ENCODE assay signal across 10 cellular contexts in genomic region chr10:56359837-56360236, GRCh38. TPM values are rescaled to one million over a fixed set of nuclear protein-coding genes. Genes with fewer than 3 reads are reported as not detected.
DNase-seq lines count a peak whose midpoint lies in the region; ATAC-seq and TF ChIP-seq lines count a peak whose summit lies in the region.
"Had no signal": no experiment of that assay in that cellular context is flagged by ENCODE, and none has a peak within 500 bp of the region (broad histone marks: within the 10 kb centered on the region; RNA-seq: fewer than 3 reads in every experiment).

No MANE protein-coding gene starts in this region.

- H3K4me1 Mint-ChIP-seq in CD4-positive, alpha-beta T cell (ENCODE audit: low read depth): peaks cover 18% of the 10 kb centered on the region
- peaks cover 10 to 23% (median 18%) of the 10 kb centered on the region in 4 donors for H3K4me1 Mint-ChIP-seq in naive thymus-derived CD8-positive, alpha-beta T cell

- POLR2A ChIA-PET in CD4-positive, alpha-beta T cell (lab: Charles Lee): no interaction called here
- POLR2A ChIA-PET in naive thymus-derived CD8-positive, alpha-beta T cell (lab: Charles Lee): no interaction called here

- CTCF ChIA-PET in CD4-positive, alpha-beta T cell (lab: Charles Lee): no interaction called here

- H3K27me3 Mint-ChIP-seq in CD4-positive, alpha-beta T cell: no peaks in the 10 kb centered on the region
- no peaks in the 10 kb centered on the region for H3K27me3 Mint-ChIP-seq in naive thymus-derived CD8-positive, alpha-beta T cell

- H3K36me3 ChIP-seq in adipocyte (ENCODE audit: control insufficient read depth, insufficient read depth, low read length, severe bottlenecking): peaks cover 3% of the 10 kb centered on the region
- H3K36me3 ChIP-seq: upper lobe of right lung had no signal

- TF ChIP-seq CTCF in CD4-positive, alpha-beta T cell (IDR thresholded peaks at IDR 0.05): no peak

- no peak for ATAC-seq in CD4-positive, alpha-beta T cell (ENCODE audit: poor library complexity)
- ATAC-seq in naive thymus-derived CD8-positive, alpha-beta T cell: no peak
- ATAC-seq in HG02938 (IDR thresholded peaks at IDR 0.05; ENCODE audit: unreplicated experiment) (no peak), GM21367 (IDR thresholded peaks at IDR 0.05; ENCODE audit: unreplicated experiment) (no peak), GM19324 (IDR thresholded peaks at IDR 0.05; ENCODE audit: low FRiP score, unreplicated experiment) (no peak), GM21423 (IDR thresholded peaks at IDR 0.05; ENCODE audit: unreplicated experiment) (no peak)
- ATAC-seq: upper lobe of right lung had no signal

- no peak overlapping the region for H3K9ac ChIP-seq in adipocyte (ENCODE audit: low read length)

- H3K27ac Mint-ChIP-seq in CD4-positive, alpha-beta T cell: peak overlapping the region; percentile 68
- H3K27ac Mint-ChIP-seq in naive thymus-derived CD8-positive, alpha-beta T cell: peak overlapping the region in 6 of 10 donors; percentile 11 to 90 (median 43)

- H3K4me3 Mint-ChIP-seq in CD4-positive, alpha-beta T cell: peak overlapping the region; percentile 93
- peak overlapping the region in 9 of 10 donors; percentile 92 to 97 (median 94) for H3K4me3 Mint-ChIP-seq in naive thymus-derived CD8-positive, alpha-beta T cell

- no peak overlapping the region for H3K27ac ChIP-seq in CD4-positive, alpha-beta T cell (ENCODE audit: low read depth, low read length)
- H3K27ac ChIP-seq: upper lobe of right lung had no signal

- DNase-seq in CD4-positive, alpha-beta T cell: no peak
- DNase-seq in Jurkat, Clone E6-1 (ENCODE audit: low read depth, low spot score): no peak
- no peak for DNase-seq in adipocyte (ENCODE audit: low read depth)
- DNase-seq in naive thymus-derived CD8-positive, alpha-beta T cell: no peak
- DNase-seq: NCI-H2081 treated with DMSO at 0.1 percent for 48 hours, upper lobe of right lung had no signal

- H3K4me3 ChIP-seq in Jurkat, Clone E6-1 (ENCODE audit: low read length): peak overlapping the region; percentile 100
- peak overlapping the region; percentile 100 for H3K4me3 ChIP-seq in adipocyte (ENCODE audit: low read length)

- H3K4me1 ChIP-seq in adipocyte (ENCODE audit: control insufficient read depth, insufficient read depth, low read length): peaks cover 6% of the 10 kb centered on the region

- H3K9me3 Mint-ChIP-seq in CD4-positive, alpha-beta T cell: no peaks in the 10 kb centered on the region
- no peaks in the 10 kb centered on the region for H3K9me3 Mint-ChIP-seq in naive thymus-derived CD8-positive, alpha-beta T cell

- H3K27me3 ChIP-seq in CD4-positive, alpha-beta T cell (ENCODE audit: control insufficient read depth, insufficient read depth, low read length): no peaks in the 10 kb centered on the region
- no peaks in the 10 kb centered on the region for H3K27me3 ChIP-seq in adipocyte (replicated peaks; ENCODE audit: control insufficient read depth, insufficient read depth, low read length)
- H3K27me3 ChIP-seq: upper lobe of right lung had no signal

- H3K36me3 Mint-ChIP-seq in CD4-positive, alpha-beta T cell (ENCODE audit: low read depth): peaks cover 5% of the 10 kb centered on the region
- no peaks in the 10 kb centered on the region for H3K36me3 Mint-ChIP-seq in naive thymus-derived CD8-positive, alpha-beta T cell

- H3K9me3 ChIP-seq in CD4-positive, alpha-beta T cell (ENCODE audit: control insufficient read depth, low read length): no peaks in the 10 kb centered on the region
- no peaks in the 10 kb centered on the region for H3K9me3 ChIP-seq in adipocyte (ENCODE audit: control insufficient read depth, low read length)
- H3K9me3 ChIP-seq: upper lobe of right lung had no signal

- intact Hi-C loops in CD4-positive, alpha-beta T cell (cut with DNase I, micrococcal nuclease): no loop called here

RNA-seq across cellular contexts. Expression of gene ZWINT, which starts 1.2 kb away (rescaled TPM):
- 1 to 10 TPM; 1.1 to 1.6 TPM for total RNA-seq in CD4-positive, alpha-beta T cell
- 288 TPM for polyA plus RNA-seq in Jurkat, Clone E6-1 (2012; ENCODE audit: insufficient read depth, insufficient read length)
- 1 to 10 TPM; 3.3 to 4.4 TPM for total RNA-seq in naive thymus-derived CD8-positive, alpha-beta T cell
- 1 to 10 TPM; 6.3 to 7.9 (median 6.4) TPM for polyA plus RNA-seq in naive thymus-derived CD8-positive, alpha-beta T cell
